Comparison of ENCODE assay signal across 9 cellular contexts in the genomic region with DNA sequence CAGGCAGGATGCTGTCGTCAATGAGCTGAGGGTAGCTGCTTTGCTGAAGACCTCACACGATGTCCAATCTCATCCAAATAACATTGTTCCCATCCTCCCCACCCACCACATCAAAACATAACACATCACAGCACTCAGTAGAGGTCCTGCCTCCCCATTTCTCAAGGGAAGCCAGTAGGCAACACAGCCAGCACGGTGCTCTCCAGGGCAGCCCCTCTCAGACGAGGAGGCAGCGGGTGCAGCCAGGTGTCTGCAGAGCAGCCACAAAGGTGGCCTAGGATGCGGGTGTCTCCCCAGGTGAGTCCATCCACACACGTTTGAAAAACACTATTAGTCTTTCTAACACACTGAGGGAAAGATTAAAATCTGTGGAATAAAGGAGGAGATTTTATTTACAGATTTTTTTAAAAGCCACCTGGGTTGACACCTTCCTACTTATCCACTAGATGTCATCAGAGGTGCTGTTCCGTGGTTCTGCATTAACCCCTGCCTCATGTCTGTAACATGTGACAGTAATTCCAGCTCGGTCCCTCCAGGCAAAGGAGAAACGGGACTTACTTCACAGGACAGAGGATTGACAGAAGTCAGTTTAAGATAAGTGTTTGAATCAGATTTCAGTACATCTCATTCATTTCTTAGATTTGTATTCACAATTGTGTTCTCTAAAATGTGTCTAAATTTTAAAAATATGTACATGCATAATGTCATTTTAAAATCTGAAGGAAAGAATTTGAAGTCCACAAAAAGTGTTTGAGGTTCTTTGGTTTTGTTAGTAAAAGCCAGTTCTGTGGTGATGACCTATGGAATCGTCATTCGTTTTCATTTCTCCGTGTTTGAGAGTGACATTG.
DNase-seq lines count a peak whose midpoint lies in the region; ATAC-seq and TF ChIP-seq lines count a peak whose summit lies in the region.
"Had no signal": no experiment of that assay in that cellular context is flagged by ENCODE, and none has a peak within 500 bp of the region (broad histone marks: within the 10 kb centered on the region; RNA-seq: fewer than 3 reads in every experiment).

No MANE protein-coding gene starts in this region.

- peak; percentile 78 for ATAC-seq in HG02678 (IDR thresholded peaks at IDR 0.05; ENCODE audit: unreplicated experiment)
- ATAC-seq in upper lobe of right lung = peak; percentile 37

- no peaks in the 10 kb centered on the region for H3K4me1 ChIP-seq in upper lobe of right lung
- H3K4me1 ChIP-seq in vagina = peaks cover 13% of the 10 kb centered on the region

- TF ChIP-seq POLR2A in vagina (IDR thresholded peaks at IDR 0.05) = no peak

- no peaks in the 10 kb centered on the region for H3K9me3 Mint-ChIP-seq in activated T-helper 1 cell treated with anti-CD3 and anti-CD28 coated beads, Interleukin-12 subunit alpha, Interleukin-12 subunit beta, Interleukin-2, Interleukin-4 antibody, amounts not matched to agents 30 ng/mL and 10 ng/mL and 1 ng/mL, durations not matched to agents 14 hours and 24 hours and 36 hours

- H3K9me3 ChIP-seq in upper lobe of right lung = no peaks in the 10 kb centered on the region
- no peaks in the 10 kb centered on the region for H3K9me3 ChIP-seq in vagina
- H3K9me3 ChIP-seq: thoracic aorta had no signal

- H3K4me3 Mint-ChIP-seq in activated T-helper 1 cell treated with anti-CD3 and anti-CD28 coated beads, Interleukin-12 subunit alpha, Interleukin-12 subunit beta, Interleukin-2, Interleukin-4 antibody, amounts not matched to agents 30 ng/mL and 10 ng/mL and 1 ng/mL, durations not matched to agents 14 hours and 24 hours and 36 hours = no peak overlapping the region

- H3K4me3 ChIP-seq in GM12864 (ENCODE audit: low read depth, low read length) (no peak overlapping the region), upper lobe of right lung (no peak overlapping the region), vagina (no peak overlapping the region)
- H3K4me3 ChIP-seq: thoracic aorta had no signal

- TF ChIP-seq CTCF in GM12864 (IDR thresholded peaks at IDR 0.05; ENCODE audit: low read depth, low read length, missing control alignments) (peak; percentile 64), upper lobe of right lung (IDR thresholded peaks at IDR 0.05) (peak; percentile 28), vagina (IDR thresholded peaks at IDR 0.05) (no peak)

- H3K27me3 Mint-ChIP-seq in activated T-helper 1 cell treated with anti-CD3 and anti-CD28 coated beads, Interleukin-12 subunit alpha, Interleukin-12 subunit beta, Interleukin-2, Interleukin-4 antibody, amounts not matched to agents 30 ng/mL and 10 ng/mL and 1 ng/mL, durations not matched to agents 14 hours and 24 hours and 36 hours (ENCODE audit: insufficient read depth) = no peaks in the 10 kb centered on the region

- H3K27ac ChIP-seq in upper lobe of right lung = no peak overlapping the region
- no peak overlapping the region for H3K27ac ChIP-seq in vagina
- H3K27ac ChIP-seq: thoracic aorta had no signal

- intact Hi-C loops in activated T-helper 1 cell treated with anti-CD3 and anti-CD28 coated beads, Interleukin-12 subunit alpha, Interleukin-12 subunit beta, Interleukin-2, Interleukin-4 antibody, amounts not matched to agents 30 ng/mL and 10 ng/mL and 1 ng/mL, durations not matched to agents 14 hours and 24 hours and 36 hours (cut with micrococcal nuclease) = loop anchor here (1.0 to 10.0 kb wide), 5 partner anchors 49 to 532 kb away; partner anchors contain the start of gene NIPSNAP2
- intact Hi-C loops in upper lobe of right lung (cut with DNase I) (no loop called here), vagina (cut with DNase I) (no loop called here)

- H3K36me3 ChIP-seq in upper lobe of right lung (no peaks in the 10 kb centered on the region), vagina (no peaks in the 10 kb centered on the region)
- H3K36me3 ChIP-seq: thoracic aorta had no signal

- no peaks in the 10 kb centered on the region for H3K27me3 ChIP-seq in upper lobe of right lung
- H3K27me3 ChIP-seq in vagina = no peaks in the 10 kb centered on the region

- peak overlapping the region; percentile 27 for H3K27ac Mint-ChIP-seq in activated T-helper 1 cell treated with anti-CD3 and anti-CD28 coated beads, Interleukin-12 subunit alpha, Interleukin-12 subunit beta, Interleukin-2, Interleukin-4 antibody, amounts not matched to agents 30 ng/mL and 10 ng/mL and 1 ng/mL, durations not matched to agents 14 hours and 24 hours and 36 hours

- DNase-seq in A172 (ENCODE audit: low spot score) (peak; percentile 78), GM12864 (ENCODE audit: low read depth) (peak; percentile 16), NCI-H2029 treated with DMSO at 0.1 percent for 48 hours (lab: John Stamatoyannopoulos, UW) (peak; percentile 30), iPS-NIHi11 (ENCODE audit: low spot score) (peak; percentile 85), upper lobe of right lung (no peak), vagina (ENCODE audit: extremely low spot score in 2 of 2) (no peak)
- no peak for DNase-seq in activated T-helper 1 cell treated with anti-CD3 and anti-CD28 coated beads, Interleukin-12 subunit alpha, Interleukin-12 subunit beta, Interleukin-2, Interleukin-4 antibody, amounts not matched to agents 30 ng/mL and 10 ng/mL and 1 ng/mL, durations not matched to agents 14 hours and 24 hours and 36 hours (ENCODE audit: low spot score)

- H3K4me1 Mint-ChIP-seq in activated T-helper 1 cell treated with anti-CD3 and anti-CD28 coated beads, Interleukin-12 subunit alpha, Interleukin-12 subunit beta, Interleukin-2, Interleukin-4 antibody, amounts not matched to agents 30 ng/mL and 10 ng/mL and 1 ng/mL, durations not matched to agents 14 hours and 24 hours and 36 hours (ENCODE audit: low read depth) = peaks cover 34% of the 10 kb centered on the region

- H3K36me3 Mint-ChIP-seq in activated T-helper 1 cell treated with anti-CD3 and anti-CD28 coated beads, Interleukin-12 subunit alpha, Interleukin-12 subunit beta, Interleukin-2, Interleukin-4 antibody, amounts not matched to agents 30 ng/mL and 10 ng/mL and 1 ng/mL, durations not matched to agents 14 hours and 24 hours and 36 hours (ENCODE audit: low read depth) = no peaks in the 10 kb centered on the region

Comparison
In these comparisons a context has a peak if more than half of its experiments do, and no peak if none do; other contexts are left out.
1. DNase-seq: peak in A172 (single experiment), GM12864 (single experiment), NCI-H2029 treated with DMSO at 0.1 percent for 48 hours (single experiment) and iPS-NIHi11 (single experiment); none in activated T-helper 1 cell treated with anti-CD3 and anti-CD28 coated beads, Interleukin-12 subunit alpha, Interleukin-12 subunit beta, Interleukin-2, Interleukin-4 antibody, amounts not matched to agents 30 ng/mL and 10 ng/mL and 1 ng/mL, durations not matched to agents 14 hours and 24 hours and 36 hours (single experiment), upper lobe of right lung (single experiment) and vagina (0 of 2).
2. CTCF ChIP-seq: peak in GM12864 (single experiment) and upper lobe of right lung (single experiment); none in vagina (0 of 3).